Comparison of ENCODE assay signal across 21 cellular contexts in genomic region chr10:20874261-20874660, GRCh38. TPM values are rescaled to one million over a fixed set of nuclear protein-coding genes. Genes with fewer than 3 reads are reported as not detected.
"Had no signal": no experiment of that assay in that cellular context is flagged by ENCODE, and none has a peak within 500 bp of the region (broad histone marks: within the 10 kb centered on the region; RNA-seq: fewer than 3 reads in every experiment).

No MANE protein-coding gene starts in this region.

- H3K4me3 ChIP-seq: K562 had no signal

- DNase-seq: Kasumi-1, MV-4-11, NCI-H1048, NCI-H1105, NCI-H1417 treated with DMSO at 0.1 percent for 48 hours, NCI-H146, NCI-H1694 treated with DMSO at 0.1 percent for 48 hours, NCI-H1930, NCI-H2081, NCI-H2107, NCI-H345, NCI-H446 treated with DMSO at 0.1 percent for 48 hours, NCI-H510A treated with DMSO at 0.1 percent for 48 hours, NCI-H526, Right ventricle myocardium superior, RPMI8226 had no signal

- H3K27ac Mint-ChIP-seq: IgD-negative memory B cell had no signal

- H3K27ac ChIP-seq: KMS-11 had no signal

- ATAC-seq: HepG2, K562, SK-N-SH treated with all-trans-retinoic acid at 6 μM for 48 hours had no signal

- H3K9ac ChIP-seq: KMS-11 had no signal

- H3K27me3 Mint-ChIP-seq: IgD-negative memory B cell had no signal

- H3K36me3 Mint-ChIP-seq: IgD-negative memory B cell had no signal

- H3K4me3 Mint-ChIP-seq: IgD-negative memory B cell had no signal

- H3K4me1 Mint-ChIP-seq: IgD-negative memory B cell had no signal

- H3K4me2 ChIP-seq: KMS-11 had no signal

RNA-seq across cellular contexts. Expression of gene NEBL, which starts 22.9 kb away (rescaled TPM):
- total RNA-seq: HepG2 had no signal
- polyA plus RNA-seq: HepG2, IgD-negative memory B cell had no signal
